In genomic region chr12:122538496-122538895, GRCh38 we compare ENCODE assay signal across 26 cellular contexts. TPM values are rescaled to one million over a fixed set of nuclear protein-coding genes. Genes with fewer than 3 reads are reported as not detected.
DNase-seq lines count a peak whose midpoint lies in the region; ATAC-seq, FAIRE-seq and TF ChIP-seq lines count a peak whose summit lies in the region.
"Had no signal": no experiment of that assay in that cellular context is flagged by ENCODE, and none has a peak within 500 bp of the region (broad histone marks: within the 10 kb centered on the region; RNA-seq: fewer than 3 reads in every experiment).

No MANE protein-coding gene starts in this region.

- no peak for TF ChIP-seq EP300 in HepG2 (IDR thresholded peaks at IDR 0.05; ENCODE audit: low read depth in 2 of 2, low read length in 2 of 2)
- no peak for TF ChIP-seq EP300 in HepG2 (CRISPR knock-in tag; IDR thresholded peaks at IDR 0.05; ENCODE audit: borderline replicate concordance)

- FAIRE-seq in HepG2 (lab: Jason Lieb, UNC) (no peak), pancreas (lab: Jason Lieb, UNC) (no peak)
- FAIRE-seq: A549, D721Med, GM12878, GM19239 had no signal

- TF ChIP-seq POLR2A in HepG2 (IDR thresholded peaks at IDR 0.05; ENCODE audit: insufficient read depth in 1 of 2, low read depth in 2 of 2, low read length in 2 of 2) (no peak), right lobe of liver (IDR thresholded peaks at IDR 0.05) (no peak)

- CTCF ChIA-PET in HepG2 (lab: Yijun Ruan, JAX; ENCODE audit: low intra/inter-chr PET ratio, low total read pairs): no interaction called here

- H2AFZ ChIP-seq in HepG2 (ENCODE audit: low read length): no peak overlapping the region
- H2AFZ ChIP-seq: GM23338 had no signal

- BruUV-seq in HepG2 (replicated peaks; lab: Mats Ljungman, UMichigan): no TSS peak

- H3K4me1 ChIP-seq in HepG2 (ENCODE audit: insufficient read depth, low read length) (no peaks in the 10 kb centered on the region), right lobe of liver (no peaks in the 10 kb centered on the region), endodermal cell (ENCODE audit: control insufficient read depth, insufficient read depth, low read length) (no peaks in the 10 kb centered on the region), pancreas (peaks cover 0 to 4% (median 0%) of the 10 kb centered on the region in 3 donors)
- H3K4me1 ChIP-seq: A549, BE2C had no signal

- H3K4me3 Mint-ChIP-seq in endodermal cell: no peak overlapping the region
- H3K4me3 Mint-ChIP-seq: CD14-positive monocyte; CD4-positive, alpha-beta T cell; CD8-positive, alpha-beta memory T cell; GM23338; H9 had no signal

- H3K4me1 Mint-ChIP-seq in endodermal cell: no peaks in the 10 kb centered on the region
- H3K4me1 Mint-ChIP-seq: CD14-positive monocyte; CD8-positive, alpha-beta memory T cell; GM23338; H9 had no signal

- no peak for TF ChIP-seq RAD21 in HepG2 (CRISPR knock-in tag; IDR thresholded peaks at IDR 0.05)

- peak overlapping the region; percentile 61 for H3K27ac Mint-ChIP-seq in endodermal cell
- H3K27ac Mint-ChIP-seq: CD4-positive, alpha-beta T cell; GM23338 had no signal

- TF ChIP-seq CTCF in HepG2 (CRISPR knock-in tag; IDR thresholded peaks at IDR 0.05) (no peak), right lobe of liver (IDR thresholded peaks at IDR 0.05) (no peak), endodermal cell (conservative IDR thresholded peaks at IDR 0.05) (no peak), pancreas (IDR thresholded peaks at IDR 0.05) (no peak)

- H3K36me3 Mint-ChIP-seq in endodermal cell (ENCODE audit: low read depth): peaks cover 49% of the 10 kb centered on the region

- H3K79me2 ChIP-seq in HepG2 (ENCODE audit: insufficient read depth, low read length): peaks cover 2% of the 10 kb centered on the region

- H3K4me3 ChIP-seq in HepG2 (replicated peaks in 1 of 3; ENCODE audit: insufficient read depth in 1 of 3, low read depth in 2 of 3, low read length in 3 of 3) (no peak overlapping the region), right lobe of liver (no peak overlapping the region), endodermal cell (ENCODE audit: low read length) (no peak overlapping the region), pancreas (no peak overlapping the region)
- H3K4me3 ChIP-seq: A549; BLaER1 treated with 17β-estradiol and CSF1 and Interleukin-3, amounts not matched to agents 10 nM and 100 nM; GM12878; GM23338 had no signal

- intact Hi-C loops in HepG2 (cut with micrococcal nuclease; ENCODE audit: unreplicated experiment): no loop called here
- intact Hi-C loops in right lobe of liver (cut with DNase I): no loop called here
- intact Hi-C loops in pancreas (cut with DNase I): no loop called here

- H3K27ac ChIP-seq in HepG2 (ENCODE audit: extremely low read length, insufficient read depth, low read length) (no peak overlapping the region), right lobe of liver (no peak overlapping the region), endodermal cell (ENCODE audit: low read depth, low read length) (no peak overlapping the region), pancreas (peak overlapping the region in 2 of 4 donors; percentile 42 to 48)
- H3K27ac ChIP-seq: A549; BLaER1 treated with 17β-estradiol and CSF1 and Interleukin-3, amounts not matched to agents 10 nM and 100 nM had no signal

- H4K20me1 ChIP-seq in HepG2 (ENCODE audit: insufficient read depth, low read length): no peaks in the 10 kb centered on the region
- H4K20me1 ChIP-seq: BLaER1 treated with 17β-estradiol and CSF1 and Interleukin-3, amounts not matched to agents 10 nM and 100 nM had no signal

- H3K4me2 ChIP-seq in HepG2 (ENCODE audit: low read depth, low read length): no peak overlapping the region
- H3K4me2 ChIP-seq: A549; BLaER1 treated with 17β-estradiol and CSF1 and Interleukin-3, amounts not matched to agents 10 nM and 100 nM; GM23338 had no signal

- no peaks in the 10 kb centered on the region for H3K27me3 Mint-ChIP-seq in endodermal cell (ENCODE audit: insufficient read depth)
- H3K27me3 Mint-ChIP-seq: CD4-positive, alpha-beta T cell; CD8-positive, alpha-beta memory T cell had no signal

- H3K36me3 ChIP-seq in HepG2 (replicated peaks in 1 of 2; ENCODE audit: control insufficient read depth in 1 of 2, insufficient read depth in 2 of 2, low read length in 2 of 2): peaks cover 5 to 51% of the 10 kb centered on the region in 2 experiments
- no peaks in the 10 kb centered on the region for H3K36me3 ChIP-seq in right lobe of liver
- peaks cover 52% of the 10 kb centered on the region for H3K36me3 ChIP-seq in endodermal cell (ENCODE audit: control insufficient read depth, insufficient read depth, low read length)
- no peaks in the 10 kb centered on the region for H3K36me3 ChIP-seq in pancreas

- POLR2A ChIA-PET in HepG2 (lab: Yijun Ruan, JAX): no interaction called here

- no peaks in the 10 kb centered on the region for H3K9me3 ChIP-seq in HepG2 (ENCODE audit: low read length)
- no peaks in the 10 kb centered on the region for H3K9me3 ChIP-seq in right lobe of liver
- H3K9me3 ChIP-seq in endodermal cell (ENCODE audit: control insufficient read depth, low read length): no peaks in the 10 kb centered on the region
- H3K9me3 ChIP-seq in pancreas: no peaks in the 10 kb centered on the region
- H3K9me3 ChIP-seq: A549; BE2C; BLaER1 treated with 17β-estradiol and CSF1 and Interleukin-3, amounts not matched to agents 10 nM and 100 nM had no signal

- H3K27me3 ChIP-seq in HepG2 (ENCODE audit: control insufficient read depth in 1 of 2, insufficient read depth in 2 of 2, low read length in 2 of 2) (no peaks in the 10 kb centered on the region), right lobe of liver (no peaks in the 10 kb centered on the region), endodermal cell (ENCODE audit: control insufficient read depth, insufficient read depth, low read length, poor library complexity, severe bottlenecking) (no peaks in the 10 kb centered on the region), pancreas (no peaks in the 10 kb centered on the region)
- H3K27me3 ChIP-seq: BE2C; BLaER1 treated with 17β-estradiol and CSF1 and Interleukin-3, amounts not matched to agents 10 nM and 100 nM had no signal

- H3K9ac ChIP-seq in HepG2 (ENCODE audit: insufficient read depth, low read depth, low read length) (0 out of 2 replicates have a peak overlapping the region, but pooled peaks have one; percentile 8), endodermal cell (ENCODE audit: extremely low read depth, low read length, poor library complexity, severe bottlenecking) (no peak overlapping the region)
- H3K9ac ChIP-seq: BLaER1 treated with 17β-estradiol and CSF1 and Interleukin-3, amounts not matched to agents 10 nM and 100 nM had no signal

- in situ Hi-C loops in HepG2 (cut with HindIII; ENCODE audit: extremely low pct_ligation_motif_present, low pct_unique_long_range_greater_than_20kb): no loop called here

- ATAC-seq in HepG2: no peak
- no peak for ATAC-seq in right lobe of liver
- peak; percentile 44 to 88 (median 71) for ATAC-seq in pancreas
- no peak for ATAC-seq in HG02678 (IDR thresholded peaks at IDR 0.05; ENCODE audit: unreplicated experiment)
- ATAC-seq: A549, GM12878, GM23338, HCT116 had no signal

- H3K9me3 Mint-ChIP-seq in endodermal cell: no peaks in the 10 kb centered on the region
- H3K9me3 Mint-ChIP-seq: CD14-positive monocyte; CD4-positive, alpha-beta T cell; CD8-positive, alpha-beta memory T cell; GM23338; H9 had no signal

- DNase-seq in HepG2 (ENCODE audit: low spot score) (no peak), right lobe of liver (no peak), endodermal cell (peak; percentile 40), pancreas (no peak), T-helper 1 cell (no peak), NCI-H1105 (lab: John Stamatoyannopoulos, UW) (no peak)
- DNase-seq: 8988T; ACHN; AML-193; BE2C; CD4-positive, alpha-beta T cell; CD8-positive, alpha-beta memory T cell; DMS 273 treated with DMSO at 0.1 percent for 48 hours; DMS79; EL; GDM1; H9 had no signal

- WGBS in HepG2 (ENCODE audit: low lambda C conversion rate): over 99% methylated on average over 5 of the region's 5 CpGs
- WGBS in right lobe of liver (ENCODE audit: insufficient coverage, low coverage, low lambda C conversion rate, missing lambda C conversion rate): 98% methylated on average over 4 of the region's 5 CpGs
- WGBS in endodermal cell (ENCODE audit: insufficient coverage in 1 of 2, insufficient read length in 1 of 2), 2 experiments: 96 to 100% methylated on average over 2 to 5 of the region's 5 CpGs
- whole genome bisulfite sequencing in pancreas, 2 donors: 38 to 48% methylated on average over 5 of the region's 5 CpGs

RNA-seq across cellular contexts. Expression of gene KNTC1, which starts 11.4 kb away (rescaled TPM):
- total RNA-seq in HepG2 (2016; rRNA removed; fragmentation: Illumina TruSeq; extraction: Trizol) (49.2 and 57.6 TPM in 2 replicates), right lobe of liver (10 to 100 TPM in 1 of 6 experiments, 1 to 10 TPM in 5; 2.1 to 10.7 (median 3.5) TPM), endodermal cell (100 to 1,000 TPM in 1 of 2 donors, 10 to 100 TPM in 1; 86.7 to 115 TPM), pancreas (1 to 10 TPM; 2.7 to 5.9 (median 4.2) TPM)
- total RNA-seq in HepG2 (2016; cell fraction: cytosol; rRNA removed; fragmentation: Illumina TruSeq; extraction: Trizol; ENCODE audit: low read depth): 18.2 and 22.7 TPM in 2 replicates
- total RNA-seq in HepG2 (2016; cell fraction: insoluble cytoplasmic fraction; rRNA removed; fragmentation: Illumina TruSeq; extraction: Trizol): 49.4 and 57.3 TPM in 2 replicates
- total RNA-seq in HepG2 (2016; cell fraction: membrane; rRNA removed; fragmentation: Illumina TruSeq; extraction: Trizol): 16.5 and 21.3 TPM in 2 replicates
- 108 and 118 TPM in 2 replicates for total RNA-seq in HepG2 (2016; cell fraction: nucleus; rRNA removed; fragmentation: Illumina TruSeq; extraction: Trizol)
- polyA plus RNA-seq in HepG2 (2011; rRNA removed) (26.9 and 45.1 TPM in 2 replicates), pancreas (10 to 100 TPM in 1 of 2 donors, 1 to 10 TPM in 1; 6.6 to 10.2 TPM)
- 6.0 and 6.6 TPM in 2 replicates for polyA plus RNA-seq in HepG2 (2011; cell fraction: cytosol; rRNA removed)
- 56.6 and 86.5 TPM in 2 replicates for polyA plus RNA-seq in HepG2 (2011; cell fraction: nucleus; rRNA removed)
- polyA plus RNA-seq in HepG2 (2012): 23.2 and 23.7 TPM in 2 replicates
- 2.0 and 2.9 TPM in 2 replicates for polyA plus RNA-seq in HepG2 (2016; cell fraction: cytosol; fragmentation: Illumina TruSeq; extraction: Trizol; ENCODE audit: low read depth)
- 27.6 and 27.7 TPM in 2 replicates for polyA plus RNA-seq in HepG2 (2016; cell fraction: insoluble cytoplasmic fraction; fragmentation: Illumina TruSeq; extraction: Trizol; ENCODE audit: low read depth)
- 3.5 and 4.7 TPM in 2 replicates for polyA plus RNA-seq in HepG2 (2016; cell fraction: membrane; fragmentation: Illumina TruSeq; extraction: Trizol; ENCODE audit: low read depth)
- 208 and 213 TPM in 2 replicates for polyA plus RNA-seq in HepG2 (2016; cell fraction: nucleus; fragmentation: Illumina TruSeq; extraction: Trizol; ENCODE audit: insufficient read depth, low read depth)
- polyA minus RNA-seq in HepG2 (2011; rRNA and poly(A)+ RNA removed; ENCODE audit: low replicate concordance): 21.3 and 75.8 TPM in 2 replicates
- polyA minus RNA-seq in HepG2 (2011; cell fraction: cytosol; rRNA and poly(A)+ RNA removed): 10.1 and 13.4 TPM in 2 replicates
- polyA minus RNA-seq in HepG2 (2011; cell fraction: nucleus; rRNA and poly(A)+ RNA removed): 88.6 and 117 TPM in 2 replicates
- polyA plus RNA-seq in endodermal cell (2013, experiment 1 of 2): 91.5 TPM
- polyA plus RNA-seq in endodermal cell (2013, experiment 2 of 2): 92.4 TPM

RNA-seq across cellular contexts. Expression of gene RSRC2, which starts 11.8 kb away (rescaled TPM):
- total RNA-seq in HepG2 (2016; rRNA removed; fragmentation: Illumina TruSeq; extraction: Trizol): 77.8 and 85.8 TPM in 2 replicates
- total RNA-seq in HepG2 (2016; cell fraction: cytosol; rRNA removed; fragmentation: Illumina TruSeq; extraction: Trizol; ENCODE audit: low read depth): 18.9 and 21.1 TPM in 2 replicates
- 79.4 and 84.5 TPM in 2 replicates for total RNA-seq in HepG2 (2016; cell fraction: insoluble cytoplasmic fraction; rRNA removed; fragmentation: Illumina TruSeq; extraction: Trizol)
- 32.8 and 33.2 TPM in 2 replicates for total RNA-seq in HepG2 (2016; cell fraction: membrane; rRNA removed; fragmentation: Illumina TruSeq; extraction: Trizol)
- total RNA-seq in HepG2 (2016; cell fraction: nucleus; rRNA removed; fragmentation: Illumina TruSeq; extraction: Trizol): 97.0 and 103 TPM in 2 replicates
- 27.6 and 31.4 TPM in 2 replicates for polyA plus RNA-seq in HepG2 (2011; rRNA removed)
- 7.5 and 10.3 TPM in 2 replicates for polyA plus RNA-seq in HepG2 (2011; cell fraction: cytosol; rRNA removed)
- 42.2 and 43.3 TPM in 2 replicates for polyA plus RNA-seq in HepG2 (2011; cell fraction: nucleus; rRNA removed)
- polyA plus RNA-seq in HepG2 (2012): 50.4 and 65.0 TPM in 2 replicates
- polyA plus RNA-seq in HepG2 (2016; cell fraction: cytosol; fragmentation: Illumina TruSeq; extraction: Trizol; ENCODE audit: low read depth): 8.9 and 9.0 TPM in 2 replicates
- polyA plus RNA-seq in HepG2 (2016; cell fraction: insoluble cytoplasmic fraction; fragmentation: Illumina TruSeq; extraction: Trizol; ENCODE audit: low read depth): 98.3 and 98.6 TPM in 2 replicates
- polyA plus RNA-seq in HepG2 (2016; cell fraction: membrane; fragmentation: Illumina TruSeq; extraction: Trizol; ENCODE audit: low read depth): 14.1 and 18.0 TPM in 2 replicates
- polyA plus RNA-seq in HepG2 (2016; cell fraction: nucleus; fragmentation: Illumina TruSeq; extraction: Trizol; ENCODE audit: insufficient read depth, low read depth): 156 and 164 TPM in 2 replicates
- polyA minus RNA-seq in HepG2 (2011; rRNA and poly(A)+ RNA removed; ENCODE audit: low replicate concordance): 17.3 and 23.5 TPM in 2 replicates
- 8.3 and 11.6 TPM in 2 replicates for polyA minus RNA-seq in HepG2 (2011; cell fraction: cytosol; rRNA and poly(A)+ RNA removed)
- 155 and 166 TPM in 2 replicates for polyA minus RNA-seq in HepG2 (2011; cell fraction: nucleus; rRNA and poly(A)+ RNA removed)
- 10 to 100 TPM; 17.6 to 27.7 (median 23.4) TPM for total RNA-seq in right lobe of liver
- total RNA-seq in endodermal cell: 100 to 1,000 TPM in 1 of 2 donors, 10 to 100 TPM in 1; 88.1 to 111 TPM
- 105 TPM for polyA plus RNA-seq in endodermal cell (2013, experiment 1 of 2)
- polyA plus RNA-seq in endodermal cell (2013, experiment 2 of 2): 99.7 TPM
- total RNA-seq in pancreas: 10 to 100 TPM; 17.1 to 37.3 (median 26.5) TPM
- 10 to 100 TPM; 38.2 to 70.6 TPM for polyA plus RNA-seq in pancreas

RNA-seq across cellular contexts. Expression of gene ZCCHC8, which starts 37.8 kb away (rescaled TPM):
- total RNA-seq in HepG2 (2016; rRNA removed; fragmentation: Illumina TruSeq; extraction: Trizol): 14.2 and 20.9 TPM in 2 replicates
- 4.6 and 5.1 TPM in 2 replicates for total RNA-seq in HepG2 (2016; cell fraction: cytosol; rRNA removed; fragmentation: Illumina TruSeq; extraction: Trizol; ENCODE audit: low read depth)
- 14.0 and 22.1 TPM in 2 replicates for total RNA-seq in HepG2 (2016; cell fraction: insoluble cytoplasmic fraction; rRNA removed; fragmentation: Illumina TruSeq; extraction: Trizol)
- 7.2 and 7.6 TPM in 2 replicates for total RNA-seq in HepG2 (2016; cell fraction: membrane; rRNA removed; fragmentation: Illumina TruSeq; extraction: Trizol)
- total RNA-seq in HepG2 (2016; cell fraction: nucleus; rRNA removed; fragmentation: Illumina TruSeq; extraction: Trizol): 30.3 and 32.1 TPM in 2 replicates
- polyA plus RNA-seq in HepG2 (2011; rRNA removed): 18.6 and 20.5 TPM in 2 replicates
- 9.6 and 13.2 TPM in 2 replicates for polyA plus RNA-seq in HepG2 (2011; cell fraction: cytosol; rRNA removed)
- 37.9 and 40.8 TPM in 2 replicates for polyA plus RNA-seq in HepG2 (2011; cell fraction: nucleus; rRNA removed)
- 20.5 and 20.8 TPM in 2 replicates for polyA plus RNA-seq in HepG2 (2012)
- 1.9 and 2.0 TPM in 2 replicates for polyA plus RNA-seq in HepG2 (2016; cell fraction: cytosol; fragmentation: Illumina TruSeq; extraction: Trizol; ENCODE audit: low read depth)
- polyA plus RNA-seq in HepG2 (2016; cell fraction: insoluble cytoplasmic fraction; fragmentation: Illumina TruSeq; extraction: Trizol; ENCODE audit: low read depth): 15.5 and 16.5 TPM in 2 replicates
- polyA plus RNA-seq in HepG2 (2016; cell fraction: membrane; fragmentation: Illumina TruSeq; extraction: Trizol; ENCODE audit: low read depth): 3.5 and 4.0 TPM in 2 replicates
- polyA plus RNA-seq in HepG2 (2016; cell fraction: nucleus; fragmentation: Illumina TruSeq; extraction: Trizol; ENCODE audit: insufficient read depth, low read depth): 75.5 and 80.1 TPM in 2 replicates
- polyA minus RNA-seq in HepG2 (2011; rRNA and poly(A)+ RNA removed; ENCODE audit: low replicate concordance): 9.4 and 18.6 TPM in 2 replicates
- polyA minus RNA-seq in HepG2 (2011; cell fraction: cytosol; rRNA and poly(A)+ RNA removed): 8.1 and 11.2 TPM in 2 replicates
- 40.6 and 42.0 TPM in 2 replicates for polyA minus RNA-seq in HepG2 (2011; cell fraction: nucleus; rRNA and poly(A)+ RNA removed)
- 10 to 100 TPM in 2 of 6 experiments, 1 to 10 TPM in 4; 8.5 to 13.0 (median 9.3) TPM for total RNA-seq in right lobe of liver
- 10 to 100 TPM; 26.2 to 26.3 TPM for total RNA-seq in endodermal cell
- 29.1 TPM for polyA plus RNA-seq in endodermal cell (2013, experiment 1 of 2)
- 27.7 TPM for polyA plus RNA-seq in endodermal cell (2013, experiment 2 of 2)
- 10 to 100 TPM in 3 of 6 donors, 1 to 10 TPM in 3; 8.6 to 14.6 (median 10.0) TPM for total RNA-seq in pancreas
- polyA plus RNA-seq in pancreas: 10 to 100 TPM; 17.8 to 23.7 TPM

Comparison
In these comparisons a context has a peak if more than half of its experiments do, and no peak if none do; other contexts are left out.
1. ATAC-seq: peak in pancreas (4 of 4); none in HepG2 (single experiment), right lobe of liver (0 of 4) and HG02678 (single experiment).